ENCODE assay signal across 1 cellular context in genomic region chrX:16659326-16659725, GRCh38.
TF ChIP-seq lines count a peak whose summit lies in the region.

No MANE protein-coding gene starts in this region.

TF ChIP-seq in IMR-90, 13 proteins besides CTCF, POLR2A, EP300 and RAD21 (continued from another document):
- no peak for TF ChIP-seq FOS (IDR thresholded peaks at IDR 0.05; ENCODE audit: low read depth, low read length)
